Comparison of ENCODE assay signal across 9 cellular contexts in the genomic region with DNA sequence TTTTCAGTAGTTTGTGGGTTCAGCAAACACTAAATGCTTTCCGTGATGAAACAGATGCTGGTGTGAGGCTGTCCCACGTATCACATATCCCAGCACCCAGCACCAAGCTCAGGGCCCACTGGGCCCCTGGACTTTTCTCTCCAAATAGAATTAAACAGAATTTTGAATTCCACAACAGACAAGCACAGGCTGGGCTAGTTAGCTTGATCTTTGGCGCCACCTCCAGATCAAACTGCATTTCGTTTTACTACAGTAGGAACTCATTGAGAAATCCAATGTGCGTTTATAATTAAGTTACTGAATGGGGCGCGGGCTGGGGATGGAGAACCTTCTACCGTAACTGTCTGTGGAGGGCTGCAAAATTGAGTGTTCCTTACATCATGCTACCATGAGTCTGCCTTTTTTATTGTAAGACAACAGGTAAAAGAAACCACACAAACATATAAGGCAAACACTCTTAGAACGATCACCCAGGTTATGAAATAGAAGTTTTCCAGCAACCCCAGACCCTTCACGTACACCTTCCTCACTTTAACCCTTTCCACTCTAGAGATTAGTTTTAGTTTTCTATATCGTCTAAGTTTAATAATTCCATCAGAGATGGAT.
A peak's percentile ranks its signal among the peaks of the same experiment; 100 is the strongest.
DNase-seq lines count a peak whose midpoint lies in the region; TF ChIP-seq lines count a peak whose summit lies in the region.
"Had no signal": no experiment of that assay in that cellular context is flagged by ENCODE, and none has a peak within 500 bp of the region (broad histone marks: within the 10 kb centered on the region; RNA-seq: fewer than 3 reads in every experiment).

No MANE protein-coding gene starts in this region.

- POLR2A ChIA-PET in A673 (lab: Charles Lee; ENCODE audit: low non-redundant PET): no interaction called here

- peaks cover 34% of the 10 kb centered on the region for H3K9me3 Mint-ChIP-seq in nephron progenitor cell

- intact Hi-C loops in A673 (cut with micrococcal nuclease; ENCODE audit: unreplicated experiment): loop anchor here (2.0 to 5.0 kb wide), 4 partner anchors 283 to 711 kb away; no protein-coding TSS in a partner anchor

- no peak overlapping the region for H3K4me3 Mint-ChIP-seq in nephron progenitor cell

- CTCF ChIA-PET in A673 (lab: Charles Lee): interaction anchor here (0.5 to 1.3 kb wide), 8 partner anchors 96 to 698 kb away, joined by 3 to 7 read pairs (median 4); no protein-coding TSS in a partner anchor

- H3K27me3 Mint-ChIP-seq in nephron progenitor cell (ENCODE audit: low read depth, poor library complexity): peaks cover 17% of the 10 kb centered on the region

- no TSS peak for BruUV-seq in A673 (replicated peaks; lab: Mats Ljungman, UMichigan)

- no peaks in the 10 kb centered on the region for H3K27me3 ChIP-seq in A673 (replicated peaks; ENCODE audit: insufficient read depth, low read depth, low read length, poor library complexity)

- peaks cover 48% of the 10 kb centered on the region for H3K36me3 Mint-ChIP-seq in nephron progenitor cell (ENCODE audit: low read depth)

- peaks cover 20% of the 10 kb centered on the region for H3K4me1 ChIP-seq in A673 (ENCODE audit: insufficient read depth, low read length, poor library complexity, severe bottlenecking)

- DNase-seq in A673 (ENCODE audit: low spot score) (peak; percentile 86), GM13976 (ENCODE audit: low spot score) (peak; percentile 61), NCI-H226 (peak; percentile 19), fibroblast of mammary gland (ENCODE audit: low read depth) (peak; percentile 74), nephron progenitor cell (peak; percentile 70), occipital lobe (lab: John Stamatoyannopoulos, UW) (no peak)
- peak; percentile 13 to 22 for DNase-seq in activated CD4-positive, alpha-beta T cell treated with anti-CD3 and anti-CD28 coated beads, Interleukin-2, amount 50 U/mL, for 4 hours
- DNase-seq in activated CD4-positive, CD25-positive, alpha-beta regulatory T cell treated with anti-CD3 and anti-CD28 coated beads, Interleukin-2, amount 50 U/mL, for 72 hours: no peak

- TF ChIP-seq CTCF in A673 (conservative IDR thresholded peaks at IDR 0.05; ENCODE audit: low read depth, low read length): peak; percentile 85
- peak; percentile 36 for TF ChIP-seq CTCF in GM13976 (IDR thresholded peaks at IDR 0.05; ENCODE audit: borderline replicate concordance, control extremely low read depth, extremely low read depth, insufficient read depth, missing control alignments)
- TF ChIP-seq CTCF in fibroblast of mammary gland (conservative IDR thresholded peaks at IDR 0.05; ENCODE audit: control insufficient read depth, insufficient read depth, low read depth, low read length): peak; percentile 67
- TF ChIP-seq CTCF in nephron progenitor cell (IDR thresholded peaks at IDR 0.05): peak; percentile 64

- peaks cover 37% of the 10 kb centered on the region for H3K36me3 ChIP-seq in A673 (ENCODE audit: insufficient read depth, low read length, poor library complexity, severe bottlenecking)

- in situ Hi-C loops in GM13976 (cut with MboI; ENCODE audit: low sequenced_read_pairs, unreplicated experiment): no loop called here

- no peak overlapping the region for H3K27ac Mint-ChIP-seq in nephron progenitor cell

- H3K4me3 ChIP-seq in A673 (ENCODE audit: low read depth, low read length, poor library complexity, severe bottlenecking) (no peak overlapping the region), fibroblast of mammary gland (ENCODE audit: control insufficient read depth, low read depth, low read length) (no peak overlapping the region)

- peaks cover 20% of the 10 kb centered on the region for H3K9me3 ChIP-seq in A673 (ENCODE audit: low read depth, low read length, poor library complexity, severe bottlenecking)

- peaks cover 51% of the 10 kb centered on the region for H3K4me1 Mint-ChIP-seq in nephron progenitor cell

- no peak overlapping the region for H3K27ac ChIP-seq in A673 (ENCODE audit: low read depth, low read length, poor library complexity, severe bottlenecking)
- H3K27ac ChIP-seq: epithelial cell of prostate had no signal

Comparison
In these comparisons a context has a peak if more than half of its experiments do, and no peak if none do; other contexts are left out.
1. DNase-seq: peak in A673 (single experiment), GM13976 (single experiment), NCI-H226 (single experiment), activated CD4-positive, alpha-beta T cell treated with anti-CD3 and anti-CD28 coated beads, Interleukin-2, amount 50 U/mL, for 4 hours (2 of 2), fibroblast of mammary gland (single experiment) and nephron progenitor cell (single experiment); none in activated CD4-positive, CD25-positive, alpha-beta regulatory T cell treated with anti-CD3 and anti-CD28 coated beads, Interleukin-2, amount 50 U/mL, for 72 hours (single experiment) and occipital lobe (single experiment).
2. Peak in every context shown above with its lines, with median percentiles within 50 percentile points of each other: CTCF ChIP-seq.